In genomic region chr16:31487720-31488629, GRCh38 we compare ENCODE assay signal across 8 cellular contexts. TPM values are rescaled to one million over a fixed set of nuclear protein-coding genes. Genes with fewer than 3 reads are reported as not detected.
A peak's percentile ranks its signal among the peaks of the same experiment; 100 is the strongest.
DNase-seq lines count a peak whose midpoint lies in the region; ATAC-seq, FAIRE-seq and TF ChIP-seq lines count a peak whose summit lies in the region.

No MANE protein-coding gene starts in this region.

- peak; percentile 46 to 84 (median 77) for DNase-seq in CD8-positive, alpha-beta T cell
- DNase-seq in HPDE6-E6E7 (ENCODE audit: extremely low spot score), result peak; percentile 85
- DNase-seq in adipocyte (ENCODE audit: low read depth), result peak; percentile 56
- no peak for DNase-seq in iPS DF 6.9 (ENCODE audit: low read depth, low spot score)
- peak; percentile 68 for DNase-seq in small intestine
- no peak for DNase-seq in SIG-M5 (lab: John Stamatoyannopoulos, UW)

- peak overlapping the region; percentile 20 for H3K9ac ChIP-seq in adipocyte (ENCODE audit: low read length)

- peak overlapping the region; percentile 90 for H3K4me3 Mint-ChIP-seq in CD8-positive, alpha-beta T cell

- peak; percentile 90 for ATAC-seq in CD8-positive, alpha-beta T cell
- peak; percentile 82 for ATAC-seq in GM19438 (IDR thresholded peaks at IDR 0.05; ENCODE audit: low read depth, unreplicated experiment)
- peak; percentile 82 for ATAC-seq in SK-N-SH treated with all-trans-retinoic acid at 6 μM for 48 hours

- CTCF ChIA-PET in CD8-positive, alpha-beta T cell (lab: Charles Lee), result interaction anchor here (0.6 to 2.0 kb wide), 6 partner anchors 11 to 44 kb away, joined by 3 to 7 read pairs (median 4); partner anchors contain the start of gene RUSF1

- H3K36me3 ChIP-seq in CD8-positive, alpha-beta T cell (ENCODE audit: insufficient read depth, low read length), result peaks cover 3% of the 10 kb centered on the region
- H3K36me3 ChIP-seq in adipocyte (ENCODE audit: control insufficient read depth, insufficient read depth, low read length, severe bottlenecking), result peaks cover 22% of the 10 kb centered on the region
- no peaks in the 10 kb centered on the region for H3K36me3 ChIP-seq in iPS DF 6.9 (ENCODE audit: control insufficient read depth, insufficient read depth, low read length)
- peaks cover 0 to 6% of the 10 kb centered on the region in 2 donors for H3K36me3 ChIP-seq in small intestine (ENCODE audit: control insufficient read depth in 2 of 2, insufficient read depth in 2 of 2, low read length in 2 of 2)

- peaks cover 18% of the 10 kb centered on the region for H3K36me3 Mint-ChIP-seq in CD8-positive, alpha-beta T cell

- peaks cover 11% of the 10 kb centered on the region for H3K4me1 Mint-ChIP-seq in CD8-positive, alpha-beta T cell (ENCODE audit: low read depth)

- POLR2A ChIA-PET in CD8-positive, alpha-beta T cell (lab: Charles Lee), result interaction anchor here (0.6 to 4.0 kb wide), 8 partner anchors 10 to 308 kb away, joined by 3 to 23 read pairs (median 4); partner anchors contain the start of genes ARMC5, FUS and RUSF1

- TF ChIP-seq CTCF in CD8-positive, alpha-beta T cell (IDR thresholded peaks at IDR 0.05), result no peak

- no peaks in the 10 kb centered on the region for H3K27me3 Mint-ChIP-seq in CD8-positive, alpha-beta T cell (ENCODE audit: low read depth)

- peak overlapping the region; percentile 86 for H3K4me3 ChIP-seq in CD8-positive, alpha-beta T cell (ENCODE audit: low read depth, low read length)
- H3K4me3 ChIP-seq in adipocyte (ENCODE audit: low read length) (peak overlapping the region; percentile 78), iPS DF 6.9 (ENCODE audit: low read length) (peak overlapping the region; percentile 47; the same call in 1 of the 2 replicates), small intestine (ENCODE audit: low read depth in 1 of 2, low read length in 2 of 2) (peak overlapping the region; percentile 32 to 56)

- no CpG with 5 or more reads among the region's 77 CpGs for WGBS in iPS DF 6.9 (ENCODE audit: insufficient coverage, insufficient read length)
- 3 to 6% (median 4%) methylated on average over 54 to 77 of the region's 77 CpGs for WGBS in small intestine, 3 donors

- H3K27me3 ChIP-seq in CD8-positive, alpha-beta T cell (ENCODE audit: insufficient read depth, low read length), result no peaks in the 10 kb centered on the region
- H3K27me3 ChIP-seq in adipocyte (replicated peaks; ENCODE audit: control insufficient read depth, insufficient read depth, low read length), result peaks cover 31% of the 10 kb centered on the region
- H3K27me3 ChIP-seq in iPS DF 6.9 (ENCODE audit: control insufficient read depth, insufficient read depth, low read length), result peaks cover 8% of the 10 kb centered on the region; the same call in 1 of the 2 replicates
- H3K27me3 ChIP-seq in small intestine (ENCODE audit: control insufficient read depth in 2 of 2, insufficient read depth in 2 of 2, low read length in 2 of 2), result no peaks in the 10 kb centered on the region

- no peak for FAIRE-seq in small intestine (lab: Jason Lieb, UNC)

- peaks cover 16% of the 10 kb centered on the region for H3K4me1 ChIP-seq in CD8-positive, alpha-beta T cell (ENCODE audit: insufficient read depth, low read length)
- H3K4me1 ChIP-seq in adipocyte (ENCODE audit: control insufficient read depth, insufficient read depth, low read length) (peaks cover 13% of the 10 kb centered on the region), iPS DF 6.9 (ENCODE audit: control insufficient read depth, insufficient read depth, low read length) (peaks cover 3% of the 10 kb centered on the region; the same call in 1 of the 2 replicates), small intestine (ENCODE audit: control insufficient read depth in 2 of 2, insufficient read depth in 1 of 2, low read depth in 1 of 2, low read length in 1 of 2) (peaks cover 0 to 2% of the 10 kb centered on the region in 2 donors)

- peak overlapping the region; percentile 88 for H3K27ac Mint-ChIP-seq in CD8-positive, alpha-beta T cell

- H3K9me3 Mint-ChIP-seq in CD8-positive, alpha-beta T cell, result no peaks in the 10 kb centered on the region

- no peaks in the 10 kb centered on the region for H3K9me3 ChIP-seq in CD8-positive, alpha-beta T cell (ENCODE audit: low read length)
- H3K9me3 ChIP-seq in adipocyte (ENCODE audit: control insufficient read depth, low read length) (no peaks in the 10 kb centered on the region), iPS DF 6.9 (ENCODE audit: control insufficient read depth, insufficient read depth, low read length) (no peaks in the 10 kb centered on the region), small intestine (ENCODE audit: control insufficient read depth, low read depth) (no peaks in the 10 kb centered on the region)

- intact Hi-C loops in CD8-positive, alpha-beta T cell (cut with DNase I, micrococcal nuclease), result loop anchor here (1.0 to 2.0 kb wide), 3 partner anchors 11 to 29 kb away; partner anchors contain the start of genes ARMC5 (in 2 of the 2) and RUSF1 (in 2 of the 2)

- peak overlapping the region; percentile 38 for H3K27ac ChIP-seq in CD8-positive, alpha-beta T cell (ENCODE audit: low read depth, low read length)
- H3K27ac ChIP-seq in iPS DF 6.9 (ENCODE audit: low read length) (no peak overlapping the region), small intestine (ENCODE audit: low read depth in 1 of 2, low read length in 1 of 2) (no peak overlapping the region)

TF ChIP-seq in SK-N-SH treated with all-trans-retinoic acid at 6 μM for 48 hours, 23 proteins besides CTCF, POLR2A, EP300 and RAD21:
- no peak for TF ChIP-seq ZNF565 (CRISPR knock-in tag; conservative IDR thresholded peaks at IDR 0.05; ENCODE audit: low read depth)
- no peak for TF ChIP-seq ISL1 (CRISPR knock-in tag; IDR thresholded peaks at IDR 0.05)
- TF ChIP-seq ZNF70 (CRISPR knock-in tag; IDR thresholded peaks at IDR 0.05), result peak; percentile 22; the same call in 1 of the 2 replicates

RNA-seq across cellular contexts. Expression of gene SLC5A2, which starts 5.1 kb away (rescaled TPM):
- total RNA-seq in CD8-positive, alpha-beta T cell, result 1 to 10 TPM; 1.8 to 2.4 TPM
- polyA plus RNA-seq in small intestine, result 1 to 10 TPM in 2 of 3 donors, under 1 TPM in 1; 0.81 to 1.8 (median 1.3) TPM

RNA-seq across cellular contexts. Expression of gene TGFB1I1, which starts 16.0 kb away (rescaled TPM):
- total RNA-seq in CD8-positive, alpha-beta T cell, result under 1 TPM; 0.31 to 0.60 TPM
- polyA plus RNA-seq in small intestine, result 10 to 100 TPM in 1 of 3 donors, 1 to 10 TPM in 2; 1.6 to 20.1 (median 7.8) TPM

RNA-seq across cellular contexts. Expression of gene RUSF1, which starts 20.2 kb away (rescaled TPM):
- 10 to 100 TPM; 62.8 to 67.8 TPM for total RNA-seq in CD8-positive, alpha-beta T cell
- polyA plus RNA-seq in small intestine, result 10 to 100 TPM; 27.3 to 74.0 (median 29.5) TPM

RNA-seq across cellular contexts. Expression of gene ARMC5, which starts 28.7 kb away (rescaled TPM):
- total RNA-seq in CD8-positive, alpha-beta T cell, result 10 to 100 TPM; 22.4 to 24.0 TPM
- 10 to 100 TPM; 12.3 to 20.5 (median 15.0) TPM for polyA plus RNA-seq in small intestine

RNA-seq across cellular contexts. Expression of gene AHSP, which starts 39.7 kb away (rescaled TPM):
- total RNA-seq in CD8-positive, alpha-beta T cell, result not detected
- not detected for polyA plus RNA-seq in small intestine

Comparison
In these comparisons a context has a peak if more than half of its experiments do, and no peak if none do; other contexts are left out.
1. DNase-seq: peak in CD8-positive, alpha-beta T cell (7 of 7), HPDE6-E6E7 (single experiment), adipocyte (single experiment) and small intestine (single experiment); none in iPS DF 6.9 (single experiment) and SIG-M5 (single experiment).
2. Peak in every context shown above with its lines, with median percentiles within 50 percentile points of each other: ATAC-seq and H3K4me3 ChIP-seq.